In genomic region chr1:117657949-117658660, GRCh38 we compare ENCODE assay signal across 1 cellular context.
TF ChIP-seq lines count a peak whose summit lies in the region.

No MANE protein-coding gene starts in this region.

TF ChIP-seq in GM12878, 131 proteins besides CTCF, POLR2A, EP300 and RAD21 (continued from another document):
- TF ChIP-seq BRCA1 (IDR thresholded peaks at IDR 0.05; ENCODE audit: low read depth, low read length) (no peak), ZNF384 (IDR thresholded peaks at IDR 0.05; ENCODE audit: borderline replicate concordance, low read depth, low read length) (no peak), ZNF24 (IDR thresholded peaks at IDR 0.05) (no peak), RB1 (IDR thresholded peaks at IDR 0.05; ENCODE audit: borderline replicate concordance) (no peak), SMAD1 (IDR thresholded peaks at IDR 0.05; ENCODE audit: low read depth, partially characterized antibody) (no peak), RFX5 (IDR thresholded peaks at IDR 0.05; ENCODE audit: low read depth, low read length) (no peak), NR2C2 (IDR thresholded peaks at IDR 0.05; ENCODE audit: borderline replicate concordance, control insufficient read depth, insufficient read length, low read depth) (no peak), CREM (IDR thresholded peaks at IDR 0.05; ENCODE audit: low read depth) (no peak), SREBF2 (IDR thresholded peaks at IDR 0.05; ENCODE audit: low read length) (no peak), ASH2L (IDR thresholded peaks at IDR 0.05; ENCODE audit: borderline replicate concordance, low read depth) (no peak), E2F8 (IDR thresholded peaks at IDR 0.05; ENCODE audit: low read depth, partially characterized antibody) (no peak), GATAD2B (conservative IDR thresholded peaks at IDR 0.05; ENCODE audit: low read depth) (no peak), ZNF217 (IDR thresholded peaks at IDR 0.05) (no peak), STAT1 (conservative IDR thresholded peaks at IDR 0.05) (no peak), MEF2B (IDR thresholded peaks at IDR 0.05; ENCODE audit: partially characterized antibody, poor library complexity, severe bottlenecking) (no peak), SMC3 (IDR thresholded peaks at IDR 0.05; ENCODE audit: borderline replicate concordance, low read length) (no peak), IKZF2 (IDR thresholded peaks at IDR 0.05) (no peak)
TF ChIP-seq in GM12878: peak in this region for 0.
